ENCODE assay signal across 8 cellular contexts in genomic region chr22:18078329-18079041, GRCh38. TPM values are rescaled to one million over a fixed set of nuclear protein-coding genes. Genes with fewer than 3 reads are reported as not detected.
DNase-seq lines count a peak whose midpoint lies in the region; ATAC-seq and TF ChIP-seq lines count a peak whose summit lies in the region.

No MANE protein-coding gene starts in this region.

- peak; percentile 41 for TF ChIP-seq POLR2A in transverse colon (IDR thresholded peaks at IDR 0.05)

- H3K9ac ChIP-seq in endodermal cell (ENCODE audit: extremely low read depth, low read length, poor library complexity, severe bottlenecking) (peak overlapping the region; percentile 88), mucosa of stomach (ENCODE audit: low read length) (peak overlapping the region; percentile 95)

- 13 to 19% methylated on average over 26 to 45 of the region's 45 CpGs for WGBS in endodermal cell (ENCODE audit: insufficient coverage in 1 of 2, insufficient read length in 1 of 2), 2 experiments
- 6% methylated on average over 44 of the region's 45 CpGs; no CpG with 5 or more reads in 1 of the 2 donors for whole genome bisulfite sequencing in transverse colon (ENCODE audit: low coverage in 1 of 2), 2 donors

- in situ Hi-C loops in KBM-7 (cut with MboI; ENCODE audit: low pct_unique_long_range_greater_than_20kb, low sequenced_read_pairs) (loop anchor here (10.0 kb wide), 1 partner anchor 244 kb away; no protein-coding TSS in a partner anchor), transverse colon (cut with MboI; ENCODE audit: low pct_ligation_motif_present in 1 of 4, low pct_unique_long_range_greater_than_20kb in 1 of 4, low sequenced_read_pairs in 3 of 4) (loop anchor here in 2 of 4 donors (10.0 kb wide), 2 partner anchors 54 to 244 kb away; partner anchors contain the start of gene MICAL3 (in 1 of the 2))

- H3K27ac ChIP-seq in endodermal cell (ENCODE audit: low read depth, low read length) (no peak overlapping the region), transverse colon (peak overlapping the region; percentile 87 to 91 (median 90))

- no peak for TF ChIP-seq EP300 in transverse colon (IDR thresholded peaks at IDR 0.05; ENCODE audit: low read depth)

- intact Hi-C loops in transverse colon (cut with DNase I; ENCODE audit: low total_unique reads), result loop anchor here (5.0 to 10.0 kb wide), 3 partner anchors 54 to 246 kb away; partner anchors contain the start of gene MICAL3

- DNase-seq in AG10803 (ENCODE audit: low read depth) (peak; percentile 40), KBM-7 (peak; percentile 52), endodermal cell (peak; percentile 72), transverse colon (peak; percentile 60), inferior parietal cortex (ENCODE audit: extremely low spot score) (no peak)
- DNase-seq in activated CD4-positive, alpha-beta T cell treated with anti-CD3 and anti-CD28 coated beads, Interleukin-2, amount 50 U/mL, for 1 hour, result peak; percentile 13

- peak overlapping the region; percentile 100 for H3K4me3 ChIP-seq in AG10803 (ENCODE audit: low read length)
- peak overlapping the region; percentile 100 for H3K4me3 ChIP-seq in endodermal cell (ENCODE audit: low read length)
- H3K4me3 ChIP-seq in mucosa of stomach (ENCODE audit: low read length), result peak overlapping the region; percentile 99
- peak overlapping the region; percentile 57 to 99 (median 91) for H3K4me3 ChIP-seq in transverse colon

- peaks cover 12% of the 10 kb centered on the region for H3K4me1 Mint-ChIP-seq in endodermal cell

- TF ChIP-seq CTCF in AG10803 (conservative IDR thresholded peaks at IDR 0.05; ENCODE audit: low read length) (peak; percentile 23), endodermal cell (conservative IDR thresholded peaks at IDR 0.05) (peak; percentile 54), transverse colon (IDR thresholded peaks at IDR 0.05) (peak in 3 of 5 experiments; percentile 11 to 26 (median 17))

- no peaks in the 10 kb centered on the region for H3K9me3 Mint-ChIP-seq in endodermal cell

- H3K36me3 ChIP-seq in endodermal cell (ENCODE audit: control insufficient read depth, insufficient read depth, low read length) (peaks cover 38% of the 10 kb centered on the region), mucosa of stomach (ENCODE audit: control insufficient read depth, insufficient read depth, low read length) (no peaks in the 10 kb centered on the region), transverse colon (peaks cover 0 to 28% (median 8%) of the 10 kb centered on the region in 4 donors)

- H3K27me3 ChIP-seq in endodermal cell (ENCODE audit: control insufficient read depth, insufficient read depth, low read length, poor library complexity, severe bottlenecking), result no peaks in the 10 kb centered on the region
- H3K27me3 ChIP-seq in mucosa of stomach (ENCODE audit: control insufficient read depth, insufficient read depth, low read length), result no peaks in the 10 kb centered on the region
- H3K27me3 ChIP-seq in transverse colon, result no peaks in the 10 kb centered on the region

- ATAC-seq in GM19023 (IDR thresholded peaks at IDR 0.05; ENCODE audit: unreplicated experiment), result peak; percentile 29

- peak overlapping the region; percentile 96 for H3K27ac Mint-ChIP-seq in endodermal cell

- H3K27me3 Mint-ChIP-seq in endodermal cell (ENCODE audit: insufficient read depth), result peaks cover 2% of the 10 kb centered on the region

- H3K4me1 ChIP-seq in endodermal cell (ENCODE audit: control insufficient read depth, insufficient read depth, low read length) (peaks cover 6% of the 10 kb centered on the region), mucosa of stomach (ENCODE audit: control insufficient read depth, insufficient read depth, low read length) (no peaks in the 10 kb centered on the region), transverse colon (peaks cover 18 to 27% (median 26%) of the 10 kb centered on the region in 4 donors)

- peak overlapping the region; percentile 83 for H3K4me3 Mint-ChIP-seq in endodermal cell

- peaks cover 40% of the 10 kb centered on the region for H3K36me3 Mint-ChIP-seq in endodermal cell (ENCODE audit: low read depth)

- no peaks in the 10 kb centered on the region for H3K9me3 ChIP-seq in endodermal cell (ENCODE audit: control insufficient read depth, low read length)
- no peaks in the 10 kb centered on the region for H3K9me3 ChIP-seq in mucosa of stomach (ENCODE audit: control insufficient read depth, low read length)
- H3K9me3 ChIP-seq in transverse colon, result no peaks in the 10 kb centered on the region

RNA-seq across cellular contexts. Expression of gene PEX26, which starts 0.7 kb away (rescaled TPM):
- total RNA-seq in endodermal cell (10 to 100 TPM; 43.1 to 45.7 TPM), transverse colon (100 to 1,000 TPM in 2 of 4 donors, 10 to 100 TPM in 2; 46.4 to 211 (median 93.4) TPM)
- 27.9 TPM for polyA plus RNA-seq in endodermal cell (2013, experiment 1 of 2)
- 24.7 TPM for polyA plus RNA-seq in endodermal cell (2013, experiment 2 of 2)

RNA-seq across cellular contexts. Expression of gene TUBA8, which starts 32.1 kb away (rescaled TPM):
- total RNA-seq in endodermal cell (under 1 TPM; 0.58 to 0.66 TPM), transverse colon (1 to 10 TPM in 3 of 4 donors, not detected in 1; 1.4 to 3.0 (median 2.0) TPM)
- polyA plus RNA-seq in endodermal cell (2013, experiment 1 of 2), result 1.3 TPM
- polyA plus RNA-seq in endodermal cell (2013, experiment 2 of 2), result 1.5 TPM

RNA-seq across cellular contexts. Expression of gene MICAL3, which starts 54.1 kb away (rescaled TPM):
- total RNA-seq in endodermal cell, result 10 to 100 TPM; 42.8 to 48.1 TPM
- 18.1 TPM for polyA plus RNA-seq in endodermal cell (2013, experiment 1 of 2)
- polyA plus RNA-seq in endodermal cell (2013, experiment 2 of 2), result 18.8 TPM
- total RNA-seq in transverse colon, result 100 to 1,000 TPM in 2 of 4 donors, 10 to 100 TPM in 2; 84.2 to 290 (median 151) TPM
